Comparison of ENCODE assay signal across 11 cellular contexts in the genomic region with DNA sequence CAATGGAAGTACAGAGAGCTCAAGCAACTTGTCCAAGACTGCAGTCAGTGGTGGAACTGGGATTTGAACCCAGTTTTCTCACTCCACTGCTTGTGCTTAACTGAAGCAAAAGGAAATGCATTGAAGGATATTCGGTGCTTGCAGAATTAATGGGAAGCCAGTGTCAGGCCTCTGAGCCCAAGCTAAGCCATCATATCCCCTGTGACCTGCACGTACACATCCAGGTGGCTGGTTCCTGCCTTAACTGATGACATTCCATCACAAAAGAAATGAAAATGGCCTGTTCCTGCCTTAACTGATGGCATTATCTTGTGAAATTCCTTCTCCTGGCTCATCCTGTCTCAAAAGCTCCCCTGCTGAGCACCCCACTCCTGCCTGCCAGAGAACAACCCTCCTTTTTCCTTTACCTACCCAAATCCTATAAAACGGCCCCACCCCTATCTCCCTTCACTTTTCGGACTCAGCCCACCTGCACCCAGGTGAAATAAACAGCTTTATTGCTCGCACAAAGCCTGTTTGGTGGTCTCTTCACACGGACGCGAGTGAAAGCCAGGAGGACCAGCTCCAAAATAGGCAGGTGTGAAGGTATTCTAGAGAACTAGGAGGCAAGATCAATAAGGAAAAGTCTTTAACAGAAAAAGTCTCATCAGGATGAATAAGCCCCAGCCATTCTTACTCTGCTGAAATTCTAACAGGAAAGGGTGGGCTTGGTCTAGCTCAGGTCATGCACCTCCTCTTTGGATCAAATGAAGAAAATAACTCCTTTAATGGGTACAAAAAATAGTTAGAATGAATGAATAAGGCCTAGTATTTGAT. TPM values are rescaled to one million over a fixed set of nuclear protein-coding genes. Genes with fewer than 3 reads are reported as not detected.
DNase-seq lines count a peak whose midpoint lies in the region; TF ChIP-seq lines count a peak whose summit lies in the region.
"Not testable (repeated sequence)": the region's sequence is repeated elsewhere in the genome, so short reads cannot be mapped to it uniquely, and the experiment has no call there.
"Had no signal": no experiment of that assay in that cellular context is flagged by ENCODE, and none has a peak within 500 bp of the region (broad histone marks: within the 10 kb centered on the region; RNA-seq: fewer than 3 reads in every experiment).

No MANE protein-coding gene starts in this region.

- H3K4me3 Mint-ChIP-seq in MCF 10A (ENCODE audit: unreplicated experiment); neural progenitor cell: not testable (repeated sequence)

- H3K9me3 Mint-ChIP-seq in MCF 10A (ENCODE audit: unreplicated experiment); neural progenitor cell: not testable (repeated sequence)

- H3K9me3 ChIP-seq in ES-I3 (ENCODE audit: control insufficient read depth, insufficient read depth, low read length); HUES6 (ENCODE audit: control insufficient read depth, insufficient read depth, low read depth, low read length); NT2/D1 (ENCODE audit: insufficient read depth, low read length); iPS-20b (ENCODE audit: insufficient read depth, low read depth, low read length); neural progenitor cell (ENCODE audit: low read depth): not testable (repeated sequence)

- peaks cover 47% of the 10 kb centered on the region for H3K4me1 Mint-ChIP-seq in MCF 10A (ENCODE audit: insufficient read depth, unreplicated experiment)
- peaks cover 23% of the 10 kb centered on the region for H3K4me1 Mint-ChIP-seq in neural progenitor cell

- H3K4me3 ChIP-seq in HUES6 (ENCODE audit: low read depth, low read length); NT2/D1 (ENCODE audit: insufficient read length, low read depth); neural progenitor cell: not testable (repeated sequence)
- peak overlapping the region; percentile 46; the same call in 1 of the 2 replicates for H3K4me3 ChIP-seq in iPS-20b (ENCODE audit: low read length)

- not testable (repeated sequence) for H3K36me3 Mint-ChIP-seq in MCF 10A (ENCODE audit: insufficient read depth, unreplicated experiment); neural progenitor cell

- DNase-seq in NT2/D1 (ENCODE audit: low read depth, low spot score) (peak; percentile 55), iPS DF 4.7 (ENCODE audit: extremely low read depth, low spot score) (peak; percentile 72)
- not testable (repeated sequence) for DNase-seq in MCF 10A (ENCODE audit: unreplicated experiment); epithelial cell of prostate (ENCODE audit: low read depth, low spot score); neural progenitor cell (ENCODE audit: low spot score)

- not testable (repeated sequence) for H3K27me3 ChIP-seq in HUES6 (ENCODE audit: control insufficient read depth, insufficient read depth, low read length); NT2/D1 (ENCODE audit: insufficient read depth, insufficient read length); iPS-20b (ENCODE audit: insufficient read depth, low read length); neural progenitor cell

- H2AFZ ChIP-seq in neural progenitor cell (replicated peaks): not testable (repeated sequence)

- POLR2A ChIA-PET in MCF 10A (lab: Yijun Ruan, JAX): interaction anchor here (1.0 to 8.2 kb wide), 11 partner anchors 11 to 122 kb away, joined by 3 to 124 read pairs (median 4); a partner anchor contains a TSS

- H4K20me1 ChIP-seq in neural progenitor cell (ENCODE audit: low read depth): not testable (repeated sequence)

- peak overlapping the region; percentile 18 for H3K27ac Mint-ChIP-seq in MCF 10A (ENCODE audit: low read depth, unreplicated experiment)
- H3K27ac Mint-ChIP-seq in neural progenitor cell: not testable (repeated sequence)

- not testable (repeated sequence) for H3F3A ChIP-seq in neural progenitor cell (ENCODE audit: low read depth)

- TF ChIP-seq CTCF in MCF 10A (IDR thresholded peaks at IDR 0.05; ENCODE audit: unreplicated experiment); neural progenitor cell (IDR thresholded peaks at IDR 0.05): not testable (repeated sequence)

- not testable (repeated sequence) for H3K79me2 ChIP-seq in neural progenitor cell (ENCODE audit: low read depth)

- peak overlapping the region; percentile 93 for H3K27ac ChIP-seq in HUES6 (ENCODE audit: low read depth, low read length)
- H3K27ac ChIP-seq in epithelial cell of prostate: peak overlapping the region; percentile 18
- peak overlapping the region; percentile 84 for H3K27ac ChIP-seq in iPS-20b (ENCODE audit: low read length)
- H3K27ac ChIP-seq in neural progenitor cell: not testable (repeated sequence)

- peak overlapping the region; percentile 9; the same call in 1 of the 2 replicates for H3K9ac ChIP-seq in ES-I3 (ENCODE audit: low read depth, low read length)
- peak overlapping the region; percentile 69 for H3K9ac ChIP-seq in HUES6 (ENCODE audit: low read length)
- not testable (repeated sequence) for H3K9ac ChIP-seq in NT2/D1 (ENCODE audit: insufficient read length, low read depth); neural progenitor cell
- H3K9ac ChIP-seq in iPS-20b (ENCODE audit: low read depth, low read length): peak overlapping the region; percentile 64; the same call in 1 of the 2 replicates

- BruUV-seq in MCF 10A (replicated peaks; lab: Mats Ljungman, UMichigan): not testable (repeated sequence)

- peaks cover 65% of the 10 kb centered on the region for H3K4me1 ChIP-seq in ES-I3 (ENCODE audit: insufficient read depth, low read length)
- peaks cover 62% of the 10 kb centered on the region for H3K4me1 ChIP-seq in HUES6 (ENCODE audit: control insufficient read depth, insufficient read depth, low read length)
- H3K4me1 ChIP-seq in NT2/D1 (ENCODE audit: insufficient read depth, insufficient read length): not testable (repeated sequence)
- H3K4me1 ChIP-seq in iPS-20b (ENCODE audit: insufficient read depth, low read length): peaks cover 35% of the 10 kb centered on the region
- peaks cover 18% of the 10 kb centered on the region for H3K4me1 ChIP-seq in neural progenitor cell

- intact Hi-C loops in MCF 10A (cut with micrococcal nuclease): loop anchor here (5.0 to 10.0 kb wide), 2 partner anchors 123 to 180 kb away; a partner anchor contains a TSS

- peak overlapping the region; percentile 49 for H3K4me2 ChIP-seq in neural progenitor cell

- H3K36me3 ChIP-seq in ES-I3 (ENCODE audit: insufficient read depth, low read length); HUES6 (ENCODE audit: control insufficient read depth, insufficient read depth, low read length); NT2/D1 (ENCODE audit: insufficient read depth, insufficient read length, low read length); iPS-20b (ENCODE audit: insufficient read depth, low read depth, low read length); neural progenitor cell: not testable (repeated sequence)

- CTCF ChIA-PET in MCF 10A (lab: Yijun Ruan, JAX): interaction anchor here (1.0 to 1.7 kb wide), 3 partner anchors 13 to 289 kb away, joined by 4 to 5 read pairs (median 5); no protein-coding TSS in a partner anchor

- H3K27me3 Mint-ChIP-seq in MCF 10A (ENCODE audit: insufficient read depth, unreplicated experiment); neural progenitor cell (ENCODE audit: insufficient read depth, low read depth): not testable (repeated sequence)

RNA-seq across cellular contexts. Expression of a gene that starts 27.3 kb away (rescaled TPM):
- 1.7 and 2.6 TPM in 2 replicates for total RNA-seq in MCF 10A (2022)
- total RNA-seq in neural progenitor cell (ENCODE audit: low replicate concordance): 6.8 and 10.1 TPM in 2 replicates
- total RNA-seq: CD4-positive, alpha-beta memory T cell; G401; HT-29 had no signal
